In the genomic region with DNA sequence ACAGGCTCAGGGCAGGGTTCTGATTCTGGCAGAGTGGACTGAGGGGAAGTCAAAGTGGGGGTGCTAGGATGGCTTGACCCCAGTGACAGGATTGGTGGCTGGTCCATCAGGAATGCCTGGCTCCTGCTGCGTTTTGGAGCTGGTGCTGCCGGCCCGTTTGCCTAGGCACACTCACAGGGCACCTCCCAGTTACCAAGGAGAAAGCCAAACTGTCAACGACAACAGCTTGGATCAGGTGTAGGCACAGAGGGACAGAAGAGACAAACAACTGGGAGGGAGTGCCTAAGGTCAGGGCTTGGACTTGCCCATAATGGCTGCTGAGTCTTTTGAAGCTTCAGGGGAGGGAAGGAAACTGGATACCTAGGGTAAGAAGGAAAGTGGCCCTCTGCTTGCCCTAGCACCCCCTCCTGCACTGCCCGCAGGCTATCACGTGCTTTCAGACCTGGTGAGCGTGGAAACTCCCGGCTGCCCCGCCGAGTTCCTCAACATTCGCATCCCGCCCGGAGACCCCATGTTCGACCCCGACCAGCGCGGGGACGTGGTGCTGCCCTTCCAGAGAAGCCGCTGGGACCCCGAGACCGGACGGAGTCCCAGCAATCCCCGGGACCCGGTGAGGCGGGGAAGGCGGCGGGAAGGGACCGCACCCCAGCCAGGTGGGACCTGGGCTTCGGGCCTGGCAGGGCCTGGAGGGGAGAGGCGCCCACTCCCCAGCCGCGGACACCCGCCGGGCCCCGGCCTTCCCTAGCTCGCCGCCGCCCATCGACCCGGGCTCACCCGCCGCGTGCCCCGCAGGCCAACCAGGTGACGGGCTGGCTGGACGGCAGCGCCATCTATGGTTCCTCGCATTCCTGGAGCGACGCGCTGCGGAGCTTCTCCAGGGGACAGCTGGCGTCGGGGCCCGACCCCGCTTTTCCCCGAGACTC, we compare ENCODE assay signal across 12 cellular contexts. TPM values are rescaled to one million over a fixed set of nuclear protein-coding genes. Genes with fewer than 3 reads are reported as not detected.
DNase-seq lines count a peak whose midpoint lies in the region; ATAC-seq and TF ChIP-seq lines count a peak whose summit lies in the region.
"Had no signal": no experiment of that assay in that cellular context is flagged by ENCODE, and none has a peak within 500 bp of the region (broad histone marks: within the 10 kb centered on the region; RNA-seq: fewer than 3 reads in every experiment).

No MANE protein-coding gene starts in this region.

- H3K27ac ChIP-seq in IMR-90 (ENCODE audit: insufficient read depth, low read length) = no peak overlapping the region

- no peak overlapping the region for H3K56ac ChIP-seq in IMR-90 (ENCODE audit: extremely low read depth, insufficient read depth, low read length)

- no peaks in the 10 kb centered on the region for H3K36me3 Mint-ChIP-seq in natural killer cell treated with Interleukin-12 subunit alpha and Interleukin-12 subunit beta and Interleukin-15 and Interleukin-18, amount 100 ng/mL, for 72 hours

- H3K9me3 Mint-ChIP-seq in natural killer cell treated with Interleukin-12 subunit alpha and Interleukin-12 subunit beta and Interleukin-15 and Interleukin-18, amount 100 ng/mL, for 72 hours = no peaks in the 10 kb centered on the region

- no peak overlapping the region for H3K4me2 ChIP-seq in IMR-90 (ENCODE audit: low read depth, low read length)

- H3K9me3 ChIP-seq in IMR-90 (ENCODE audit: control insufficient read depth, insufficient read depth, low read length) = peaks cover 3% of the 10 kb centered on the region; the same call in 1 of the 2 replicates

- dilution Hi-C loops in IMR-90 (cut with HindIII; ENCODE audit: low sequenced_read_pairs, unreplicated experiment) = no loop called here

- H4K8ac ChIP-seq in IMR-90 (ENCODE audit: low read depth in 2 of 2, low read length in 2 of 2) = no peak overlapping the region

- peak overlapping the region; percentile 50 for H2AK9ac ChIP-seq in IMR-90 (replicated peaks; ENCODE audit: low read depth, low read length, poor library complexity)

- no peak overlapping the region for H4K5ac ChIP-seq in IMR-90 (ENCODE audit: low read depth, low read length)

- no peaks in the 10 kb centered on the region for H4K20me1 ChIP-seq in IMR-90 (ENCODE audit: insufficient read depth, low read length)

- TF ChIP-seq CTCF in IMR-90 (conservative IDR thresholded peaks at IDR 0.05; ENCODE audit: low read depth, low read length) (no peak), omental fat pad (IDR thresholded peaks at IDR 0.05) (no peak)

- H3K36me3 ChIP-seq in IMR-90 (ENCODE audit: control insufficient read depth, insufficient read depth, low read length) = no peaks in the 10 kb centered on the region

- H2BK5ac ChIP-seq in IMR-90 (ENCODE audit: low read depth, low read length, poor library complexity, severe bottlenecking) = no peak overlapping the region

- no peak overlapping the region for H2AK5ac ChIP-seq in IMR-90 (ENCODE audit: low read depth, low read length)

- POLR2A ChIA-PET in IMR-90 (lab: Charles Lee; ENCODE audit: unreplicated experiment) = no interaction called here

- H3K79me1 ChIP-seq in IMR-90 (ENCODE audit: low read depth in 1 of 2, low read length in 2 of 2) = no peaks in the 10 kb centered on the region

- H3K27me3 Mint-ChIP-seq in natural killer cell treated with Interleukin-12 subunit alpha and Interleukin-12 subunit beta and Interleukin-15 and Interleukin-18, amount 100 ng/mL, for 72 hours = peaks cover 34 to 45% of the 10 kb centered on the region in 2 donors

- no peak overlapping the region for H2AFZ ChIP-seq in IMR-90 (replicated peaks; ENCODE audit: low read length, poor library complexity)

- H2BK20ac ChIP-seq in IMR-90 (ENCODE audit: low read depth, low read length) = no peak overlapping the region

- H3K23ac ChIP-seq in IMR-90 (ENCODE audit: low read depth, low read length) = no peak overlapping the region

- no peak overlapping the region for H3K4ac ChIP-seq in IMR-90 (ENCODE audit: low read depth, low read length)

- in situ Hi-C loops in IMR-90 (cut with MboI; ENCODE audit: low sequenced_read_pairs) = no loop called here

- H3K4me1 ChIP-seq in IMR-90 (ENCODE audit: control insufficient read depth, insufficient read depth, low read length) = no peaks in the 10 kb centered on the region; the same call in 1 of the 2 replicates

- no peak overlapping the region for H3K18ac ChIP-seq in IMR-90 (ENCODE audit: low read depth, low read length)

- peaks cover 0 to 6% of the 10 kb centered on the region in 2 donors for H3K4me1 Mint-ChIP-seq in natural killer cell treated with Interleukin-12 subunit alpha and Interleukin-12 subunit beta and Interleukin-15 and Interleukin-18, amount 100 ng/mL, for 72 hours (ENCODE audit: low read depth in 2 of 2)

- BruUV-seq in IMR-90 (replicated peaks; lab: Mats Ljungman, UMichigan) = no TSS peak

- no peak overlapping the region for H3K27ac Mint-ChIP-seq in natural killer cell treated with Interleukin-12 subunit alpha and Interleukin-12 subunit beta and Interleukin-15 and Interleukin-18, amount 100 ng/mL, for 72 hours

- H3K4me3 ChIP-seq in IMR-90 (ENCODE audit: insufficient read depth, low read depth, low read length) = no peak overlapping the region
- H3K4me3 ChIP-seq: skin epidermis had no signal

- no peak overlapping the region for H2BK120ac ChIP-seq in IMR-90 (ENCODE audit: low read depth, low read length)

- no peak for TF ChIP-seq RAD21 in IMR-90 (IDR thresholded peaks at IDR 0.05; ENCODE audit: low read length)

- no peaks in the 10 kb centered on the region for H3K9me1 ChIP-seq in IMR-90 (ENCODE audit: insufficient read depth, low read length)

- DNase-seq in CD1c-positive myeloid dendritic cell (ENCODE audit: extremely low spot score) (peak; percentile 17), IMR-90 (no peak), ecto neural progenitor cell (ENCODE audit: low spot score) (peak; percentile 62), HCEC 1CT (no peak), omental fat pad (ENCODE audit: low spot score) (no peak)
- DNase-seq in natural killer cell treated with Interleukin-12 subunit alpha and Interleukin-12 subunit beta and Interleukin-15 and Interleukin-18, amount 100 ng/mL, for 72 hours (ENCODE audit: low spot score) = no peak
- no peak for DNase-seq in activated CD4-positive, CD25-positive, alpha-beta regulatory T cell treated with anti-CD3 and anti-CD28 coated beads, Interleukin-2, amount 50 U/mL, for 72 hours
- DNase-seq: activated gamma-delta T cell, DND-41 had no signal

- WGBS in IMR-90 (ENCODE audit: extremely low coverage in 2 of 2, insufficient read length in 1 of 2), 2 experiments = 0% methylated on average over 1 of the region's 57 CpGs; no CpG with 5 or more reads in 1 of the 2 experiments

- 0 out of 2 replicates have a peak, but pooled peaks have one; percentile 21 for ATAC-seq in IMR-90 (ENCODE audit: low read depth)
- peak in 1 of 2 donors; percentile 32 for ATAC-seq in natural killer cell treated with Interleukin-12 subunit alpha and Interleukin-12 subunit beta and Interleukin-15 and Interleukin-18, amount 100 ng/mL, for 72 hours
- ATAC-seq in GM21381 (IDR thresholded peaks at IDR 0.05; ENCODE audit: unreplicated experiment) = no peak
- no peak for ATAC-seq in omental fat pad (ENCODE audit: low FRiP score)

- H3K14ac ChIP-seq in IMR-90 (replicated peaks; ENCODE audit: low read depth, low read length) = no peak overlapping the region

- TF ChIP-seq POLR2A in IMR-90 (IDR thresholded peaks at IDR 0.05; ENCODE audit: low read depth, low read length) = no peak

- H2BK15ac ChIP-seq in IMR-90 (ENCODE audit: low read depth, low read length) = no peak overlapping the region

- intact Hi-C loops in IMR-90 (cut with micrococcal nuclease) = no loop called here

- no peak overlapping the region for H4K91ac ChIP-seq in IMR-90 (ENCODE audit: insufficient read depth, low read depth, low read length)

- CTCF ChIA-PET in IMR-90 (lab: Yijun Ruan, JAX) = no interaction called here

- H3K9ac ChIP-seq in IMR-90 (ENCODE audit: low read depth, low read length) = no peak overlapping the region

- H3K27me3 ChIP-seq in IMR-90 (ENCODE audit: control insufficient read depth, insufficient read depth, low read length) = peaks cover 83% of the 10 kb centered on the region

- peak overlapping the region; percentile 52 for H3K4me3 Mint-ChIP-seq in natural killer cell treated with Interleukin-12 subunit alpha and Interleukin-12 subunit beta and Interleukin-15 and Interleukin-18, amount 100 ng/mL, for 72 hours

RNA-seq across cellular contexts. Expression of a gene that starts 5.1 kb away (rescaled TPM):
- total RNA-seq in IMR-90 (2012; rRNA removed) (not detected in 2 replicates), omental fat pad (1 to 10 TPM; 1.4 to 6.9 (median 2.0) TPM)
- not detected in 2 replicates for polyA plus RNA-seq in IMR-90 (2012; rRNA removed)
- polyA plus RNA-seq in IMR-90 (2012; cell fraction: cytosol; rRNA removed) = 0.01 TPM in 1 of 2 replicates, not detected in the other
- 0.02 TPM in 2 replicates for polyA plus RNA-seq in IMR-90 (2012; cell fraction: nucleus; rRNA removed; ENCODE audit: low replicate concordance)
- total RNA-seq in natural killer cell treated with Interleukin-12 subunit alpha and Interleukin-12 subunit beta and Interleukin-15 and Interleukin-18, amount 100 ng/mL, for 72 hours = under 1 TPM in 1 of 2 donors, not detected in 1; 0.08 TPM
- total RNA-seq: fibroblast of villous mesenchyme had no signal

RNA-seq across cellular contexts. Expression of a gene that starts 5.3 kb away (rescaled TPM):
- not detected in 2 replicates for total RNA-seq in IMR-90 (2012; rRNA removed)
- 0.02 TPM in 1 of 2 replicates, not detected in the other for polyA plus RNA-seq in IMR-90 (2012; rRNA removed)
- 0.02 and 0.10 TPM in 2 replicates for polyA plus RNA-seq in IMR-90 (2012; cell fraction: cytosol; rRNA removed)
- polyA plus RNA-seq in IMR-90 (2012; cell fraction: nucleus; rRNA removed; ENCODE audit: low replicate concordance) = 0.06 and 0.07 TPM in 2 replicates
- not detected for total RNA-seq in natural killer cell treated with Interleukin-12 subunit alpha and Interleukin-12 subunit beta and Interleukin-15 and Interleukin-18, amount 100 ng/mL, for 72 hours
- total RNA-seq in omental fat pad = 1 to 10 TPM in 3 of 4 donors, under 1 TPM in 1; 0.95 to 1.9 (median 1.4) TPM
- total RNA-seq: fibroblast of villous mesenchyme had no signal

RNA-seq across cellular contexts. Expression of a gene that starts 20.8 kb away (rescaled TPM):
- total RNA-seq in IMR-90 (2012; rRNA removed) (not detected in 2 replicates), omental fat pad (not detected)
- not detected in 2 replicates for polyA plus RNA-seq in IMR-90 (2012; rRNA removed)
- polyA plus RNA-seq in IMR-90 (2012; cell fraction: cytosol; rRNA removed) = not detected in 2 replicates
- polyA plus RNA-seq in IMR-90 (2012; cell fraction: nucleus; rRNA removed; ENCODE audit: low replicate concordance) = 0.03 TPM in 1 of 2 replicates, not detected in the other
- 1 to 10 TPM in 1 of 2 donors, not detected in 1; 1.6 TPM for total RNA-seq in natural killer cell treated with Interleukin-12 subunit alpha and Interleukin-12 subunit beta and Interleukin-15 and Interleukin-18, amount 100 ng/mL, for 72 hours
- total RNA-seq: fibroblast of villous mesenchyme had no signal

RNA-seq across cellular contexts. Expression of a gene that starts 21.0 kb away (rescaled TPM):
- total RNA-seq in IMR-90 (2012; rRNA removed) = not detected in 2 replicates
- 0.03 TPM in 1 of 2 replicates, not detected in the other for polyA plus RNA-seq in IMR-90 (2012; rRNA removed)
- polyA plus RNA-seq in IMR-90 (2012; cell fraction: cytosol; rRNA removed) = under 0.01 TPM in 1 of 2 replicates, not detected in the other
- polyA plus RNA-seq in IMR-90 (2012; cell fraction: nucleus; rRNA removed; ENCODE audit: low replicate concordance) = 0.08 and 0.22 TPM in 2 replicates
- 1 to 10 TPM in 1 of 2 donors, under 1 TPM in 1; 0.19 to 7.1 TPM for total RNA-seq in natural killer cell treated with Interleukin-12 subunit alpha and Interleukin-12 subunit beta and Interleukin-15 and Interleukin-18, amount 100 ng/mL, for 72 hours
- under 1 TPM in 3 of 4 donors, not detected in 1; 0.13 to 0.65 (median 0.47) TPM for total RNA-seq in omental fat pad
- total RNA-seq: fibroblast of villous mesenchyme had no signal

RNA-seq across cellular contexts. Expression of a gene that starts 52.8 kb away (rescaled TPM):
- total RNA-seq in IMR-90 (2012; rRNA removed) (1.8 and 2.2 TPM in 2 replicates), omental fat pad (10 to 100 TPM in 1 of 4 donors, 1 to 10 TPM in 3; 1.9 to 10.5 (median 3.7) TPM)
- 3.5 and 3.8 TPM in 2 replicates for polyA plus RNA-seq in IMR-90 (2012; rRNA removed)
- 2.5 and 4.5 TPM in 2 replicates for polyA plus RNA-seq in IMR-90 (2012; cell fraction: cytosol; rRNA removed)
- 3.1 and 3.2 TPM in 2 replicates for polyA plus RNA-seq in IMR-90 (2012; cell fraction: nucleus; rRNA removed; ENCODE audit: low replicate concordance)
- 1 to 10 TPM in 1 of 2 donors, under 1 TPM in 1; 0.81 to 1.4 TPM for total RNA-seq in natural killer cell treated with Interleukin-12 subunit alpha and Interleukin-12 subunit beta and Interleukin-15 and Interleukin-18, amount 100 ng/mL, for 72 hours

Comparison
In these comparisons a context has a peak if more than half of its experiments do, and no peak if none do; other contexts are left out.
1. DNase-seq: peak in CD1c-positive myeloid dendritic cell (single experiment) and ecto neural progenitor cell (single experiment); none in IMR-90 (single experiment), natural killer cell treated with Interleukin-12 subunit alpha and Interleukin-12 subunit beta and Interleukin-15 and Interleukin-18, amount 100 ng/mL, for 72 hours (single experiment), HCEC 1CT (single experiment), activated CD4-positive, CD25-positive, alpha-beta regulatory T cell treated with anti-CD3 and anti-CD28 coated beads, Interleukin-2, amount 50 U/mL, for 72 hours (single experiment) and omental fat pad (single experiment).